14 cellular contexts compared by ENCODE assay signal in genomic region chr2:238850096-238850495, GRCh38. TPM values are rescaled to one million over a fixed set of nuclear protein-coding genes. Genes with fewer than 3 reads are reported as not detected.
DNase-seq lines count a peak whose midpoint lies in the region; ATAC-seq and TF ChIP-seq lines count a peak whose summit lies in the region.
"Had no signal": no experiment of that assay in that cellular context is flagged by ENCODE, and none has a peak within 500 bp of the region (broad histone marks: within the 10 kb centered on the region; RNA-seq: fewer than 3 reads in every experiment).

No MANE protein-coding gene starts in this region.

- H3K36me3 ChIP-seq in GM23248 (ENCODE audit: low read depth) (peaks cover 56% of the 10 kb centered on the region), hepatocyte (replicated peaks; ENCODE audit: insufficient read depth, low read depth) (no peaks in the 10 kb centered on the region), stomach (no peaks in the 10 kb centered on the region), HAP-1 (replicated peaks) (no peaks in the 10 kb centered on the region)
- H3K36me3 ChIP-seq: pancreas had no signal

- peak overlapping the region; percentile 91 for H3K4me2 ChIP-seq in GM23248 (ENCODE audit: unreplicated experiment)
- peak overlapping the region; percentile 87 for H3K4me2 ChIP-seq in hepatocyte

- H3K4me1 Mint-ChIP-seq in brain, result peaks cover 22% of the 10 kb centered on the region
- H3K4me1 Mint-ChIP-seq: activated CD4-positive, alpha-beta memory T cell treated with anti-CD3 and anti-CD28 coated beads, Interleukin-2, amount 10 ng/mL, durations not matched to agents 7 days and 5 days had no signal

- no peak for TF ChIP-seq EP300 in stomach (IDR thresholded peaks at IDR 0.05)

- in situ Hi-C loops in GM23248 (cut with MboI), result no loop called here
- in situ Hi-C loops in G401 (cut with HindIII; ENCODE audit: low sequenced_read_pairs), result no loop called here
- in situ Hi-C loops in HAP-1 (cut with MboI; ENCODE audit: low sequenced_read_pairs), result no loop called here

- H2AFZ ChIP-seq in GM23248, result no peak overlapping the region
- H2AFZ ChIP-seq in hepatocyte, result no peak overlapping the region

- no peaks in the 10 kb centered on the region for H3K36me3 Mint-ChIP-seq in brain

- H3K9ac ChIP-seq in GM23248, result peak overlapping the region; percentile 97

- ATAC-seq in GM21825 (IDR thresholded peaks at IDR 0.05; ENCODE audit: unreplicated experiment), result no peak
- ATAC-seq: pancreas had no signal

- H3K9me3 ChIP-seq in GM23248 (ENCODE audit: low read depth) (no peaks in the 10 kb centered on the region), hepatocyte (ENCODE audit: low read depth) (no peaks in the 10 kb centered on the region), stomach (no peaks in the 10 kb centered on the region), HAP-1 (no peaks in the 10 kb centered on the region)
- H3K9me3 ChIP-seq: pancreas had no signal

- H3K4me3 Mint-ChIP-seq in brain, result peak overlapping the region in 3 of 5 experiments; percentile 65 to 81 (median 81)
- H3K4me3 Mint-ChIP-seq: activated CD4-positive, alpha-beta memory T cell treated with anti-CD3 and anti-CD28 coated beads, Interleukin-2, amount 10 ng/mL, durations not matched to agents 7 days and 5 days had no signal

- H3K79me2 ChIP-seq in GM23248 (ENCODE audit: insufficient read depth), result peaks cover 98% of the 10 kb centered on the region
- H3K79me2 ChIP-seq in hepatocyte, result peaks cover 36% of the 10 kb centered on the region

- H3K27ac Mint-ChIP-seq in brain, result no peak overlapping the region
- H3K27ac Mint-ChIP-seq: activated CD4-positive, alpha-beta memory T cell treated with anti-CD3 and anti-CD28 coated beads, Interleukin-2, amount 10 ng/mL, durations not matched to agents 7 days and 5 days had no signal

- no peaks in the 10 kb centered on the region for H3K9me3 Mint-ChIP-seq in brain
- H3K9me3 Mint-ChIP-seq: activated CD4-positive, alpha-beta memory T cell treated with anti-CD3 and anti-CD28 coated beads, Interleukin-2, amount 10 ng/mL, durations not matched to agents 7 days and 5 days had no signal

- H3K27ac ChIP-seq in GM23248 (peak overlapping the region; percentile 96), hepatocyte (peak overlapping the region; percentile 92), stomach (peak overlapping the region in 4 of 5 donors; percentile 76 to 89 (median 84))
- H3K27ac ChIP-seq: HL-60, pancreas had no signal

- intact Hi-C loops in stomach (cut with DNase I; ENCODE audit: low total_unique reads), result no loop called here

- TF ChIP-seq CTCF in brain (conservative IDR thresholded peaks at IDR 0.05), result no peak
- TF ChIP-seq CTCF in hepatocyte (IDR thresholded peaks at IDR 0.05; ENCODE audit: poor library complexity), result no peak
- TF ChIP-seq CTCF in stomach (IDR thresholded peaks at IDR 0.05), result no peak

- H3K4me3 ChIP-seq in GM23248, result peak overlapping the region; percentile 98
- peak overlapping the region; percentile 36 for H3K4me3 ChIP-seq in hepatocyte
- H3K4me3 ChIP-seq in stomach, result peak overlapping the region; percentile 61 to 63 (median 61)
- no peak overlapping the region for H3K4me3 ChIP-seq in HAP-1

- H4K20me1 ChIP-seq in GM23248 (ENCODE audit: insufficient read depth), result no peaks in the 10 kb centered on the region
- H4K20me1 ChIP-seq in hepatocyte (ENCODE audit: insufficient read depth, poor library complexity, severe bottlenecking), result no peaks in the 10 kb centered on the region

- peaks cover 72% of the 10 kb centered on the region for H3K27me3 Mint-ChIP-seq in brain

- 0 to 2% methylated on average over 2 of the region's 2 CpGs for WGBS in GM23248 (ENCODE audit: low coverage in 1 of 2, low lambda C conversion rate in 2 of 2, missing lambda C conversion rate in 2 of 2), 2 experiments
- 49% methylated on average over 2 of the region's 2 CpGs for WGBS in hepatocyte (ENCODE audit: low lambda C conversion rate, missing lambda C conversion rate)
- 52 to 65% (median 60%) methylated on average over 2 of the region's 2 CpGs for WGBS in stomach, 5 donors

- TF ChIP-seq POLR2A in stomach (IDR thresholded peaks at IDR 0.05), result no peak

- H3K9me2 ChIP-seq in GM23248 (ENCODE audit: insufficient read depth) (no peaks in the 10 kb centered on the region), hepatocyte (replicated peaks; ENCODE audit: insufficient read depth) (no peaks in the 10 kb centered on the region)

- peaks cover 9% of the 10 kb centered on the region; the same call in 1 of the 2 replicates for H3K4me1 ChIP-seq in GM23248 (ENCODE audit: insufficient read depth)
- peaks cover 11% of the 10 kb centered on the region for H3K4me1 ChIP-seq in hepatocyte (ENCODE audit: insufficient read depth)
- peaks cover 22 to 45% (median 32%) of the 10 kb centered on the region in 4 donors for H3K4me1 ChIP-seq in stomach
- H3K4me1 ChIP-seq in HAP-1, result no peaks in the 10 kb centered on the region

- H3K27me3 ChIP-seq in GM23248 (replicated peaks; ENCODE audit: insufficient read depth), result no peaks in the 10 kb centered on the region
- peaks cover 66% of the 10 kb centered on the region for H3K27me3 ChIP-seq in hepatocyte
- H3K27me3 ChIP-seq in stomach, result peaks cover 8 to 87% (median 43%) of the 10 kb centered on the region in 3 donors
- H3K27me3 ChIP-seq in HAP-1 (ENCODE audit: low read depth), result peaks cover 68% of the 10 kb centered on the region

- H3F3A ChIP-seq in GM23248 (ENCODE audit: insufficient read depth), result peaks cover 55% of the 10 kb centered on the region

- peak; percentile 44 for DNase-seq in GM23248
- no peak for DNase-seq in hepatocyte (ENCODE audit: low spot score)
- DNase-seq in stomach, result no peak
- DNase-seq in G401 (ENCODE audit: low spot score), result no peak
- no peak for DNase-seq in COR-L47 (lab: John Stamatoyannopoulos, UW)
- DNase-seq in HAP-1 (ENCODE audit: low spot score in 2 of 2), result no peak
- DNase-seq: activated CD4-positive, alpha-beta memory T cell treated with anti-CD3 and anti-CD28 coated beads, Interleukin-2, amount 10 ng/mL, durations not matched to agents 7 days and 5 days; NCI-H2029; NCI-H774; pancreas; stimulated activated CD4-positive, alpha-beta T cell treated with anti-CD3 and anti-CD28 coated beads, Interleukin-1b, Interleukin-23, amount 100 ng/mL, for 48 hours had no signal

RNA-seq across cellular contexts. Expression of gene TWIST2, which starts 2.2 kb away (rescaled TPM):
- total RNA-seq in GM23248 (2014; rRNA removed; shearing (Covaris generic)), result 467 and 544 TPM in 2 replicates
- polyA plus RNA-seq in GM23248 (2016; fragmentation: Nextera tagmentation; extraction: Ambion mirVana) (248 and 253 TPM in 2 replicates), brain (ENCODE audit: insufficient read depth, low read depth, low replicate concordance) (not detected), hepatocyte (11.3 and 13.5 TPM in 2 replicates), stomach (10 to 100 TPM in 2 of 3 donors, 1 to 10 TPM in 1; 5.6 to 13.0 (median 11.6) TPM)
- total RNA-seq in hepatocyte (19.7 and 21.1 TPM in 2 replicates), stomach (10 to 100 TPM in 3 of 5 donors, 1 to 10 TPM in 1, under 1 TPM in 1; 0.58 to 58.0 (median 22.8) TPM)
- 17.1 and 33.3 TPM in 2 replicates for total RNA-seq in G401 (2014; rRNA removed; shearing (Covaris generic))
- total RNA-seq: activated CD4-positive, alpha-beta memory T cell treated with anti-CD3 and anti-CD28 coated beads, Interleukin-2, amount 10 ng/mL, durations not matched to agents 7 days and 5 days had no signal
